Comparison of ENCODE assay signal across 8 cellular contexts in the genomic region with DNA sequence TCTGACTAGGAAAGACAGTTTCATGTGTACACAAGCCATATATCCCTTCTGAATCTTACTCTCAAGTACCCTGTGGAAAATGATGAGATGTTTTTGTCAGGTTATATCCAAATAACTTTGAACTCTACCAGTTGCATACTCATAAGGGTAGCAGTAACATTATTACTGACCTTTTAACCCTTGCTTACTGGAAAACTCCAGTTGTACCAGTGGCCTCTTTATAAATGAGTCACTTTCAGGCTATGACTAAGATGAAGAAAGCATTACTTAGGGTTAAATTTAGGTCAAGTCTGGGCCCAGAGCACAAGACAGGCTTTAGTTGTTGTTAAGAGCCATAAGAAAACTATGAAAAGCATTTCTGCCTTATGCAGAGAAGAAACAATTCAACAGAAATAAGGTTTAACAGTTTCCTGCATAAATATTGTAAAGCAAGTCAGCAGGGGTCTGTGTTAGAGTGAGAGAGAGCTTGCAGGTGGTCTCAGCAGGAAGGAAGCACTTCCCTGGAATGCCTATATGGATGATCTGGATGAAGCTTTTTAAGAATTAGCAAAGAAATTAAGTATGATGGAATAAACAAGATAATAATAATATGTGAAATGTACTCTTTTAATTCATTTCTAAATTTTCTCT.
DNase-seq lines count a peak whose midpoint lies in the region; ATAC-seq and TF ChIP-seq lines count a peak whose summit lies in the region.

No MANE protein-coding gene starts in this region.

- H3K27me3 ChIP-seq in right atrium auricular region: no peaks in the 10 kb centered on the region

- H3K27ac ChIP-seq in right atrium auricular region: no peak overlapping the region

- H3K4me3 ChIP-seq in fibroblast of mammary gland (ENCODE audit: control insufficient read depth, low read depth, low read length) (no peak overlapping the region), right atrium auricular region (no peak overlapping the region)

- TF ChIP-seq CTCF in AG09319 (IDR thresholded peaks at IDR 0.05; ENCODE audit: low read depth, low read length) (no peak), fibroblast of mammary gland (conservative IDR thresholded peaks at IDR 0.05; ENCODE audit: control insufficient read depth, insufficient read depth, low read depth, low read length) (no peak), right atrium auricular region (IDR thresholded peaks at IDR 0.05) (no peak)

- no peaks in the 10 kb centered on the region for H3K9me3 ChIP-seq in right atrium auricular region

- H3K4me1 ChIP-seq in right atrium auricular region: no peaks in the 10 kb centered on the region

- DNase-seq in AG09319 (ENCODE audit: extremely low read depth, low read depth): peak; percentile 44
- DNase-seq in RKO (ENCODE audit: low spot score): peak; percentile 82
- peak; percentile 93 for DNase-seq in fibroblast of mammary gland (ENCODE audit: low read depth)
- DNase-seq in right atrium auricular region (ENCODE audit: low spot score): no peak
- DNase-seq in NCI-H146 treated with DMSO at 0.1 percent for 48 hours (lab: John Stamatoyannopoulos, UW; ENCODE audit: unreplicated experiment): no peak
- no peak for DNase-seq in NCI-H748 treated with DMSO at 0.1 percent for 48 hours (lab: John Stamatoyannopoulos, UW)

- H3K36me3 ChIP-seq in right atrium auricular region: no peaks in the 10 kb centered on the region

- ATAC-seq in GM19023 (IDR thresholded peaks at IDR 0.05; ENCODE audit: unreplicated experiment) (peak; percentile 98), HG03064 (IDR thresholded peaks at IDR 0.05; ENCODE audit: low read depth, unreplicated experiment) (peak; percentile 99)

Comparison
In these comparisons a context has a peak if more than half of its experiments do, and no peak if none do; other contexts are left out.
1. DNase-seq: peak in AG09319 (single experiment), RKO (single experiment) and fibroblast of mammary gland (single experiment); none in right atrium auricular region (single experiment), NCI-H146 treated with DMSO at 0.1 percent for 48 hours (single experiment) and NCI-H748 treated with DMSO at 0.1 percent for 48 hours (single experiment).